ENCODE assay signal across 1 cellular context in the genomic region with DNA sequence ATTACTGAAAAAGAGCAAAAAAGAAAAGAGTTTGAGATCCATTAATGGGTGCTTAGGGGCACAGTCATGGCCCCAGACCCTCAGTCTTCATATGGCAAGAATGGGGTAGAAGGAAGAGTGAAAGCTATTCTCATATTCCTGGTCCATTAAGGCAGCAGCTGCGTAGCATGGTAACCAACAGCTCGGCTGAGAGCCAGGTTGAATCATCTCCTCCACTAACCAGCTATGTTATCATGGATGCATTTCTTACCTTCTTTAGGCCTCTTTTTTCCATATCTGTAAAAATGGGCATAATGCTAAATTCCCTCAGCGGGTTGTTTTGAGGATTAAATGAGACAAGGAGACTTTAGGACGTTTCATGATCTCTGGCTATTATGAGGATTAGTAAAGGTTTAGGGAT.
TF ChIP-seq lines count a peak whose summit lies in the region.

No MANE protein-coding gene starts in this region.

TF ChIP-seq in SK-N-SH, 30 proteins besides CTCF, POLR2A, EP300 and RAD21 (continued from another document):
- TF ChIP-seq, protein P1, sequence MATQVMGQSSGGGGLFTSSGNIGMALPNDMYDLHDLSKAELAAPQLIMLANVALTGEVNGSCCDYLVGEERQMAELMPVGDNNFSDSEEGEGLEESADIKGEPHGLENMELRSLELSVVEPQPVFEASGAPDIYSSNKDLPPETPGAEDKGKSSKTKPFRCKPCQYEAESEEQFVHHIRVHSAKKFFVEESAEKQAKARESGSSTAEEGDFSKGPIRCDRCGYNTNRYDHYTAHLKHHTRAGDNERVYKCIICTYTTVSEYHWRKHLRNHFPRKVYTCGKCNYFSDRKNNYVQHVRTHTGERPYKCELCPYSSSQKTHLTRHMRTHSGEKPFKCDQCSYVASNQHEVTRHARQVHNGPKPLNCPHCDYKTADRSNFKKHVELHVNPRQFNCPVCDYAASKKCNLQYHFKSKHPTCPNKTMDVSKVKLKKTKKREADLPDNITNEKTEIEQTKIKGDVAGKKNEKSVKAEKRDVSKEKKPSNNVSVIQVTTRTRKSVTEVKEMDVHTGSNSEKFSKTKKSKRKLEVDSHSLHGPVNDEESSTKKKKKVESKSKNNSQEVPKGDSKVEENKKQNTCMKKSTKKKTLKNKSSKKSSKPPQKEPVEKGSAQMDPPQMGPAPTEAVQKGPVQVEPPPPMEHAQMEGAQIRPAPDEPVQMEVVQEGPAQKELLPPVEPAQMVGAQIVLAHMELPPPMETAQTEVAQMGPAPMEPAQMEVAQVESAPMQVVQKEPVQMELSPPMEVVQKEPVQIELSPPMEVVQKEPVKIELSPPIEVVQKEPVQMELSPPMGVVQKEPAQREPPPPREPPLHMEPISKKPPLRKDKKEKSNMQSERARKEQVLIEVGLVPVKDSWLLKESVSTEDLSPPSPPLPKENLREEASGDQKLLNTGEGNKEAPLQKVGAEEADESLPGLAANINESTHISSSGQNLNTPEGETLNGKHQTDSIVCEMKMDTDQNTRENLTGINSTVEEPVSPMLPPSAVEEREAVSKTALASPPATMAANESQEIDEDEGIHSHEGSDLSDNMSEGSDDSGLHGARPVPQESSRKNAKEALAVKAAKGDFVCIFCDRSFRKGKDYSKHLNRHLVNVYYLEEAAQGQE (IDR thresholded peaks at IDR 0.05; ENCODE audit: low read depth, low read length) = no peak
- no peak for TF ChIP-seq SIN3A (IDR thresholded peaks at IDR 0.05; ENCODE audit: borderline replicate concordance, low read depth, low read length)
- no peak for TF ChIP-seq YY1 (IDR thresholded peaks at IDR 0.05; ENCODE audit: low read depth)
- TF ChIP-seq MXI1 (IDR thresholded peaks at IDR 0.05; ENCODE audit: low read depth, low read length) = no peak
- TF ChIP-seq, protein P2, sequence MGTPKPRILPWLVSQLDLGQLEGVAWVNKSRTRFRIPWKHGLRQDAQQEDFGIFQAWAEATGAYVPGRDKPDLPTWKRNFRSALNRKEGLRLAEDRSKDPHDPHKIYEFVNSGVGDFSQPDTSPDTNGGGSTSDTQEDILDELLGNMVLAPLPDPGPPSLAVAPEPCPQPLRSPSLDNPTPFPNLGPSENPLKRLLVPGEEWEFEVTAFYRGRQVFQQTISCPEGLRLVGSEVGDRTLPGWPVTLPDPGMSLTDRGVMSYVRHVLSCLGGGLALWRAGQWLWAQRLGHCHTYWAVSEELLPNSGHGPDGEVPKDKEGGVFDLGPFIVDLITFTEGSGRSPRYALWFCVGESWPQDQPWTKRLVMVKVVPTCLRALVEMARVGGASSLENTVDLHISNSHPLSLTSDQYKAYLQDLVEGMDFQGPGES (IDR thresholded peaks at IDR 0.05; ENCODE audit: low read depth, low read length) = no peak
- no peak for TF ChIP-seq NFIC (IDR thresholded peaks at IDR 0.05; ENCODE audit: borderline replicate concordance)
- TF ChIP-seq EZH2phosphoT487 (IDR thresholded peaks at IDR 0.05; ENCODE audit: borderline replicate concordance, low read depth) = no peak
- TF ChIP-seq NRF1 (IDR thresholded peaks at IDR 0.05; ENCODE audit: low read depth, low read length) = no peak
- no peak for TF ChIP-seq RXRA (IDR thresholded peaks at IDR 0.05; ENCODE audit: borderline replicate concordance, low read depth)
- no peak for TF ChIP-seq GABPA (IDR thresholded peaks at IDR 0.05; ENCODE audit: low read depth)
- no peak for TF ChIP-seq FOSL2 (IDR thresholded peaks at IDR 0.05; ENCODE audit: borderline replicate concordance, low read depth)
- no peak for TF ChIP-seq RCOR1 (IDR thresholded peaks at IDR 0.05; ENCODE audit: low read length)
- TF ChIP-seq, protein P3, sequence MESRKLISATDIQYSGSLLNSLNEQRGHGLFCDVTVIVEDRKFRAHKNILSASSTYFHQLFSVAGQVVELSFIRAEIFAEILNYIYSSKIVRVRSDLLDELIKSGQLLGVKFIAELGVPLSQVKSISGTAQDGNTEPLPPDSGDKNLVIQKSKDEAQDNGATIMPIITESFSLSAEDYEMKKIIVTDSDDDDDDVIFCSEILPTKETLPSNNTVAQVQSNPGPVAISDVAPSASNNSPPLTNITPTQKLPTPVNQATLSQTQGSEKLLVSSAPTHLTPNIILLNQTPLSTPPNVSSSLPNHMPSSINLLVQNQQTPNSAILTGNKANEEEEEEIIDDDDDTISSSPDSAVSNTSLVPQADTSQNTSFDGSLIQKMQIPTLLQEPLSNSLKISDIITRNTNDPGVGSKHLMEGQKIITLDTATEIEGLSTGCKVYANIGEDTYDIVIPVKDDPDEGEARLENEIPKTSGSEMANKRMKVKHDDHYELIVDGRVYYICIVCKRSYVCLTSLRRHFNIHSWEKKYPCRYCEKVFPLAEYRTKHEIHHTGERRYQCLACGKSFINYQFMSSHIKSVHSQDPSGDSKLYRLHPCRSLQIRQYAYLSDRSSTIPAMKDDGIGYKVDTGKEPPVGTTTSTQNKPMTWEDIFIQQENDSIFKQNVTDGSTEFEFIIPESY (IDR thresholded peaks at IDR 0.05; ENCODE audit: borderline replicate concordance, low read depth) = no peak
- no peak for TF ChIP-seq GATA2 (CRISPR knock-in tag; IDR thresholded peaks at IDR 0.05)
- no peak for TF ChIP-seq SMC3 (IDR thresholded peaks at IDR 0.05; ENCODE audit: low read depth, low read length)
- TF ChIP-seq MEF2A (IDR thresholded peaks at IDR 0.05; ENCODE audit: borderline replicate concordance, low read depth) = no peak
- TF ChIP-seq JUND (IDR thresholded peaks at IDR 0.05) = no peak
- TF ChIP-seq, protein P4, sequence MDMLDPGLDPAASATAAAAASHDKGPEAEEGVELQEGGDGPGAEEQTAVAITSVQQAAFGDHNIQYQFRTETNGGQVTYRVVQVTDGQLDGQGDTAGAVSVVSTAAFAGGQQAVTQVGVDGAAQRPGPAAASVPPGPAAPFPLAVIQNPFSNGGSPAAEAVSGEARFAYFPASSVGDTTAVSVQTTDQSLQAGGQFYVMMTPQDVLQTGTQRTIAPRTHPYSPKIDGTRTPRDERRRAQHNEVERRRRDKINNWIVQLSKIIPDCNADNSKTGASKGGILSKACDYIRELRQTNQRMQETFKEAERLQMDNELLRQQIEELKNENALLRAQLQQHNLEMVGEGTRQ (IDR thresholded peaks at IDR 0.05; ENCODE audit: borderline replicate concordance, low read depth, low read length) = no peak
TF ChIP-seq in SK-N-SH: peak in this region for 0.
